24 cellular contexts compared by ENCODE assay signal in the genomic region with DNA sequence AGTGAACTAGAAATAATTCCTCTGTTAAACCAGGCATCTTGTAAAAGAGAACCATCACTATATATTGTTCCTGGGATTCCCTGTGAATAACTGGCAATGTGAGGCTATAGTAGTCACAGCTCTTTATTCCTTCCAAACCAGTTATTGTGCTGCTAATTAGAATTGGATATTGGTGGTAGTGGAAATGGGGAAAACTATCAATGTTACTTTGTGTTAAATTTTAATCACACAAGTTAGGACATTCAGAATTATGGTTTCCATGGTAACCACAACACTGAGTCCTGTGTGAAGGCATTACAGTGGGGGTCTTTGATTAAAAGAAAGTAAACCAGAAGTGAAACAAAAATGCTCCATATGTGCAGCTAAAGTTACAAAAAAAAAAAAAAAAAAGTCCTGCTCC.
A peak's percentile ranks its signal among the peaks of the same experiment; 100 is the strongest.
DNase-seq lines count a peak whose midpoint lies in the region; TF ChIP-seq lines count a peak whose summit lies in the region.
"Had no signal": no experiment of that assay in that cellular context is flagged by ENCODE, and none has a peak within 500 bp of the region (broad histone marks: within the 10 kb centered on the region; RNA-seq: fewer than 3 reads in every experiment).

No MANE protein-coding gene starts in this region.

- H3K9me3 ChIP-seq in neural progenitor cell (ENCODE audit: low read depth) (no peaks in the 10 kb centered on the region), stomach (no peaks in the 10 kb centered on the region)
- H3K9me3 ChIP-seq: BLaER1 treated with 17β-estradiol and CSF1 and Interleukin-3, amounts not matched to agents 10 nM and 100 nM; HAP-1; SK-N-SH had no signal

- CTCF ChIA-PET in activated CD4-positive, alpha-beta memory T cell treated with anti-CD3 and anti-CD28 coated beads for 36 hours (lab: Charles Lee): no interaction called here

- peaks cover 3% of the 10 kb centered on the region for H4K20me1 ChIP-seq in neural progenitor cell (ENCODE audit: low read depth)
- H4K20me1 ChIP-seq: BLaER1 treated with 17β-estradiol and CSF1 and Interleukin-3, amounts not matched to agents 10 nM and 100 nM had no signal

- H3K27me3 ChIP-seq in neural progenitor cell (no peaks in the 10 kb centered on the region), stomach (no peaks in the 10 kb centered on the region)
- H3K27me3 ChIP-seq: BLaER1 treated with 17β-estradiol and CSF1 and Interleukin-3, amounts not matched to agents 10 nM and 100 nM had no signal

- intact Hi-C loops in stomach (cut with DNase I; ENCODE audit: low total_unique reads): no loop called here
- intact Hi-C loops in activated CD4-positive, alpha-beta memory T cell treated with anti-CD3 and anti-CD28 coated beads for 36 hours (cut with micrococcal nuclease): no loop called here

- no peak for TF ChIP-seq EP300 in stomach (IDR thresholded peaks at IDR 0.05)

- H3K4me3 ChIP-seq in neural progenitor cell: no peak overlapping the region
- H3K4me3 ChIP-seq in stomach: no peak overlapping the region
- H3K4me3 ChIP-seq: BLaER1 treated with 17β-estradiol and CSF1 and Interleukin-3, amounts not matched to agents 10 nM and 100 nM; GM23248; HAP-1 had no signal

- peaks cover 9% of the 10 kb centered on the region for H3K79me2 ChIP-seq in neural progenitor cell (ENCODE audit: low read depth)

- no peak overlapping the region for H2AFZ ChIP-seq in neural progenitor cell (replicated peaks)
- H2AFZ ChIP-seq: GM23248 had no signal

- TF ChIP-seq CTCF in neural progenitor cell (IDR thresholded peaks at IDR 0.05): no peak
- TF ChIP-seq CTCF in stomach (IDR thresholded peaks at IDR 0.05): no peak

- no peak for TF ChIP-seq POLR2A in stomach (IDR thresholded peaks at IDR 0.05)

- no peak overlapping the region for H3K9ac ChIP-seq in neural progenitor cell
- H3K9ac ChIP-seq: BLaER1 treated with 17β-estradiol and CSF1 and Interleukin-3, amounts not matched to agents 10 nM and 100 nM; GM23248; SK-N-SH had no signal

- no peak overlapping the region for H3K4me3 Mint-ChIP-seq in neural progenitor cell
- H3K4me3 Mint-ChIP-seq in activated CD4-positive, alpha-beta memory T cell treated with anti-CD3 and anti-CD28 coated beads for 36 hours: no peak overlapping the region
- H3K4me3 Mint-ChIP-seq: CD4-positive, alpha-beta memory T cell had no signal

- H3K27ac Mint-ChIP-seq in neural progenitor cell: peak overlapping the region; percentile 70
- no peak overlapping the region for H3K27ac Mint-ChIP-seq in activated CD4-positive, alpha-beta memory T cell treated with anti-CD3 and anti-CD28 coated beads for 36 hours
- H3K27ac Mint-ChIP-seq: CD4-positive, alpha-beta memory T cell had no signal

- H3K9me3 Mint-ChIP-seq in neural progenitor cell: no peaks in the 10 kb centered on the region
- H3K9me3 Mint-ChIP-seq in activated CD4-positive, alpha-beta memory T cell treated with anti-CD3 and anti-CD28 coated beads for 36 hours: peaks cover 2% of the 10 kb centered on the region

- H3K4me1 Mint-ChIP-seq in neural progenitor cell: peaks cover 49% of the 10 kb centered on the region
- H3K4me1 Mint-ChIP-seq in activated CD4-positive, alpha-beta memory T cell treated with anti-CD3 and anti-CD28 coated beads for 36 hours (ENCODE audit: low read depth): no peaks in the 10 kb centered on the region
- H3K4me1 Mint-ChIP-seq: CD4-positive, alpha-beta memory T cell had no signal

- DNase-seq in NCI-H146 treated with DMSO at 0.1 percent for 48 hours (lab: John Stamatoyannopoulos, UW; ENCODE audit: unreplicated experiment) (peak; percentile 43), NCI-H146 (lab: John Stamatoyannopoulos, UW) (no peak), RPMI7951 (ENCODE audit: low read depth) (peak; percentile 1), globus pallidus (ENCODE audit: low spot score) (peak; percentile 26), neural progenitor cell (ENCODE audit: low spot score) (no peak), stomach (no peak), NCI-H1436 treated with DMSO at 0.1 percent for 48 hours (lab: John Stamatoyannopoulos, UW) (no peak)
- DNase-seq in activated CD4-positive, alpha-beta memory T cell treated with anti-CD3 and anti-CD28 coated beads for 36 hours: no peak
- DNase-seq: 8988T; CD4-positive, alpha-beta memory T cell; DND-41; GM23248; KBM-7; MM.1S; NCI-H1048; NCI-H1694; NCI-H2081; NCI-H2227 treated with DMSO at 0.1 percent for 48 hours; NCI-H524; OCI-M1; SHP77; SK-N-SH had no signal

- POLR2A ChIA-PET in activated CD4-positive, alpha-beta memory T cell treated with anti-CD3 and anti-CD28 coated beads for 36 hours (lab: Charles Lee): no interaction called here

- no peak overlapping the region for H3K27ac ChIP-seq in neural progenitor cell
- H3K27ac ChIP-seq in stomach: no peak overlapping the region
- H3K27ac ChIP-seq: BLaER1 treated with 17β-estradiol and CSF1 and Interleukin-3, amounts not matched to agents 10 nM and 100 nM; GM23248 had no signal

- no peaks in the 10 kb centered on the region for H3F3A ChIP-seq in neural progenitor cell (ENCODE audit: low read depth)

- no peaks in the 10 kb centered on the region for H3K36me3 ChIP-seq in neural progenitor cell
- H3K36me3 ChIP-seq in stomach: no peaks in the 10 kb centered on the region
- H3K36me3 ChIP-seq: BLaER1 treated with 17β-estradiol and CSF1 and Interleukin-3, amounts not matched to agents 10 nM and 100 nM; HAP-1 had no signal

- peaks cover 11% of the 10 kb centered on the region for H3K36me3 Mint-ChIP-seq in neural progenitor cell
- no peaks in the 10 kb centered on the region for H3K36me3 Mint-ChIP-seq in activated CD4-positive, alpha-beta memory T cell treated with anti-CD3 and anti-CD28 coated beads for 36 hours
- H3K36me3 Mint-ChIP-seq: CD4-positive, alpha-beta memory T cell had no signal

- H3K4me1 ChIP-seq in neural progenitor cell: peaks cover 22% of the 10 kb centered on the region
- no peaks in the 10 kb centered on the region for H3K4me1 ChIP-seq in stomach

- H3K27me3 Mint-ChIP-seq in neural progenitor cell (ENCODE audit: insufficient read depth, low read depth): peaks cover 2% of the 10 kb centered on the region
- no peaks in the 10 kb centered on the region for H3K27me3 Mint-ChIP-seq in activated CD4-positive, alpha-beta memory T cell treated with anti-CD3 and anti-CD28 coated beads for 36 hours
- H3K27me3 Mint-ChIP-seq: CD4-positive, alpha-beta memory T cell had no signal

- H3K4me2 ChIP-seq in neural progenitor cell: no peak overlapping the region
- H3K4me2 ChIP-seq: BLaER1 treated with 17β-estradiol and CSF1 and Interleukin-3, amounts not matched to agents 10 nM and 100 nM; SK-N-SH had no signal

Comparison
In these comparisons a context has a peak if more than half of its experiments do, and no peak if none do; other contexts are left out.
1. DNase-seq: peak in NCI-H146 treated with DMSO at 0.1 percent for 48 hours (single experiment), RPMI7951 (single experiment) and globus pallidus (single experiment); none in NCI-H146 (single experiment), neural progenitor cell (single experiment), stomach (single experiment), activated CD4-positive, alpha-beta memory T cell treated with anti-CD3 and anti-CD28 coated beads for 36 hours (single experiment) and NCI-H1436 treated with DMSO at 0.1 percent for 48 hours (single experiment).